ENCODE assay signal across 13 cellular contexts in genomic region chr13:44930907-44931676, GRCh38. TPM values are rescaled to one million over a fixed set of nuclear protein-coding genes. Genes with fewer than 3 reads are reported as not detected.
DNase-seq lines count a peak whose midpoint lies in the region; ATAC-seq, FAIRE-seq and TF ChIP-seq lines count a peak whose summit lies in the region.
"Had no signal": no experiment of that assay in that cellular context is flagged by ENCODE, and none has a peak within 500 bp of the region (broad histone marks: within the 10 kb centered on the region; RNA-seq: fewer than 3 reads in every experiment).

No MANE protein-coding gene starts in this region.

- no peak overlapping the region for H2BK15ac ChIP-seq in H1 (ENCODE audit: low read length)

- H2BK12ac ChIP-seq in H1 (ENCODE audit: low read depth, low read length): no peak overlapping the region

- no peaks in the 10 kb centered on the region for H3K36me3 ChIP-seq in H1 (ENCODE audit: control insufficient read depth in 2 of 4, insufficient read depth in 4 of 4, low read length in 3 of 4)
- no peaks in the 10 kb centered on the region for H3K36me3 ChIP-seq in lower lobe of right lung

- in situ Hi-C loops in GM13976 (cut with MboI; ENCODE audit: low sequenced_read_pairs, unreplicated experiment): no loop called here

- no peak for TF ChIP-seq RAD21 in H1 (IDR thresholded peaks at IDR 0.05 in 1 of 2, conservative IDR thresholded peaks at IDR 0.05 in 1 of 2; ENCODE audit: low read depth in 2 of 2, low read length in 2 of 2)

- WGBS in H1 (ENCODE audit: extremely low coverage in 1 of 2, insufficient coverage in 1 of 2, insufficient read length in 1 of 2, insufficient replicate concordance in 2 of 2, low coverage in 1 of 2, low lambda C conversion rate in 2 of 2, missing lambda C conversion rate in 1 of 2), 2 experiments: 77% methylated on average over 8 of the region's 8 CpGs; no CpG with 5 or more reads in 1 of the 2 experiments

- no peaks in the 10 kb centered on the region for H3K79me1 ChIP-seq in H1 (ENCODE audit: low read depth, low read length)

- H3K27ac ChIP-seq in H1 (ENCODE audit: low read depth, low read length) (no peak overlapping the region), lower lobe of right lung (no peak overlapping the region)

- POLR2A ChIA-PET in H1 (lab: Charles Lee; ENCODE audit: partially characterized antibody): interaction anchor here (0.6 to 2.3 kb wide), 4 partner anchors 10 to 303 kb away, joined by 3 to 7 read pairs (median 3); no protein-coding TSS in a partner anchor

- no peak overlapping the region for H3K4me2 ChIP-seq in H1 (ENCODE audit: insufficient read depth in 1 of 2, low read depth in 2 of 2, low read length in 2 of 2)

- no peak overlapping the region for H3K18ac ChIP-seq in H1 (ENCODE audit: extremely low read depth, low read length)

- no peak overlapping the region for H2BK120ac ChIP-seq in H1 (replicated peaks; ENCODE audit: low read depth, low read length)

- TF ChIP-seq CTCF in H1 (IDR thresholded peaks at IDR 0.05; ENCODE audit: control extremely low read depth in 1 of 3, insufficient read depth in 1 of 3, low read depth in 1 of 3, low read length in 3 of 3): no peak
- no peak for TF ChIP-seq CTCF in lower lobe of right lung (IDR thresholded peaks at IDR 0.05)
- no peak for TF ChIP-seq CTCF in GM13976 (IDR thresholded peaks at IDR 0.05; ENCODE audit: borderline replicate concordance, control extremely low read depth, extremely low read depth, insufficient read depth, missing control alignments)

- H3K4me1 ChIP-seq in H1 (replicated peaks in 1 of 4; ENCODE audit: control insufficient read depth in 3 of 4, insufficient read depth in 4 of 4, low read length in 3 of 4) (peaks cover 0 to 6% (median 0%) of the 10 kb centered on the region in 4 experiments; a peak in 2 of 7 replicates), lower lobe of right lung (peaks cover 9% of the 10 kb centered on the region)

- ATAC-seq in HG03108 (IDR thresholded peaks at IDR 0.05; ENCODE audit: unreplicated experiment) (no peak), lower lobe of right lung (no peak)

- no peak overlapping the region for H2AK5ac ChIP-seq in H1 (ENCODE audit: low read depth, low read length)

- H3K9ac ChIP-seq in H1 (replicated peaks in 1 of 4; ENCODE audit: extremely low read depth in 1 of 4, low read depth in 3 of 4, low read length in 3 of 4): no peak overlapping the region

- H4K91ac ChIP-seq in H1 (replicated peaks; ENCODE audit: insufficient read length, low read length): no peak overlapping the region

- H3K23me2 ChIP-seq in H1 (ENCODE audit: low read depth, low read length): no peaks in the 10 kb centered on the region

- H3K79me2 ChIP-seq in H1 (ENCODE audit: control insufficient read depth in 1 of 2, insufficient read depth in 2 of 2, low read length in 2 of 2): no peaks in the 10 kb centered on the region

- no peak overlapping the region for H3K14ac ChIP-seq in H1 (ENCODE audit: insufficient read length)

- no peak for TF ChIP-seq POLR2A in H1 (IDR thresholded peaks at IDR 0.05; ENCODE audit: control extremely low read depth in 1 of 2, low read depth in 2 of 2, low read length in 2 of 2)

- H3K9me3 ChIP-seq in H1 (ENCODE audit: insufficient read depth in 2 of 2, low read depth in 1 of 2, low read length in 1 of 2): no peaks in the 10 kb centered on the region
- no peaks in the 10 kb centered on the region for H3K9me3 ChIP-seq in lower lobe of right lung

- H3K23ac ChIP-seq in H1 (ENCODE audit: insufficient read length): no peak overlapping the region

- intact Hi-C loops in lower lobe of right lung (cut with DNase I): no loop called here

- no peak overlapping the region for H4K5ac ChIP-seq in H1 (ENCODE audit: insufficient read length, low read depth, low read length)

- H2BK5ac ChIP-seq in H1 (ENCODE audit: low read depth, low read length): no peak overlapping the region

- H3K4me3 ChIP-seq in H1 (ENCODE audit: extremely low read depth in 1 of 4, insufficient read depth in 2 of 4, low read depth in 3 of 4, low read length in 4 of 4): no peak overlapping the region
- H3K4me3 ChIP-seq in lower lobe of right lung: no peak overlapping the region

- H4K20me1 ChIP-seq in H1 (replicated peaks in 1 of 2; ENCODE audit: control insufficient read depth in 1 of 2, insufficient read depth in 2 of 2, low read length in 2 of 2): no peaks in the 10 kb centered on the region

- no peak overlapping the region for H2BK20ac ChIP-seq in H1 (ENCODE audit: low read length)

- no peak for FAIRE-seq in H1 (lab: Jason Lieb, UNC)

- TF ChIP-seq EP300 in H1 (IDR thresholded peaks at IDR 0.05; ENCODE audit: borderline replicate concordance in 1 of 2, low read depth in 2 of 2, low read length in 2 of 2): no peak

- no peak overlapping the region; the same call in 1 of the 2 replicates for H4K8ac ChIP-seq in H1 (ENCODE audit: extremely low read depth, insufficient read depth, low read length)

- DNase-seq in H4 (ENCODE audit: low spot score) (peak; percentile 23), NCI-H69 (lab: John Stamatoyannopoulos, UW) (peak; percentile 84), H1 (ENCODE audit: low read depth in 1 of 2, low spot score in 2 of 2) (no peak), pons (ENCODE audit: low spot score) (peak; percentile 44), lower lobe of right lung (no peak), GM13976 (ENCODE audit: low spot score) (no peak)
- no peak for DNase-seq in activated naive CD4-positive, alpha-beta T cell (lab: John Stamatoyannopoulos, UW)
- DNase-seq: caudate nucleus; hippocampal formation; NCI-H446 treated with DMSO at 0.1 percent for 48 hours; stimulated activated CD4-positive, alpha-beta T cell treated with anti-CD3 and anti-CD28 coated beads, Interleukin-2, amount 100 ng/mL, for 24 hours; T1000 had no signal

- H3K27me3 ChIP-seq in H1 (replicated peaks in 1 of 4; ENCODE audit: control insufficient read depth in 3 of 4, extremely low read depth in 1 of 4, insufficient read depth in 3 of 4, low read length in 3 of 4) (no peaks in the 10 kb centered on the region), lower lobe of right lung (ENCODE audit: low read depth) (no peaks in the 10 kb centered on the region)

- H3K56ac ChIP-seq in H1 (replicated peaks; ENCODE audit: insufficient read length, low read depth, low read length): no peak overlapping the region

- CTCF ChIA-PET in H1 (lab: Charles Lee; ENCODE audit: partially characterized antibody): interaction anchor here (1.0 kb wide), 1 partner anchor 24 kb away, joined by 3 read pairs; no protein-coding TSS in a partner anchor

- no peak overlapping the region for H3K4ac ChIP-seq in H1 (replicated peaks; ENCODE audit: insufficient read length, low read depth, low read length)

- H2AFZ ChIP-seq in H1 (ENCODE audit: low read length): peak overlapping the region; percentile 45; the same call in 1 of the 2 replicates

TF ChIP-seq in H1, 55 proteins besides CTCF, POLR2A, EP300 and RAD21:
- TF ChIP-seq SIRT6 (IDR thresholded peaks at IDR 0.05; ENCODE audit: low read length) (no peak), CREB1 (IDR thresholded peaks at IDR 0.05) (no peak), MAFK (IDR thresholded peaks at IDR 0.05; ENCODE audit: low read depth, low read length) (peak; percentile 95)

RNA-seq across cellular contexts. Expression of gene NUFIP1, which starts 58.2 kb away (rescaled TPM):
- total RNA-seq in H4 (2014; rRNA removed; shearing (Covaris generic)): 3.1 and 3.9 TPM in 2 replicates
- total RNA-seq in H1 (2021; fragmentation: NEBNext Ultra II Directional; extraction: Animal tissue kit (Norgen Biotek cat#: 25700)): 16.6 and 17.0 TPM in 2 replicates
- 4.6 and 5.3 TPM in 2 replicates for polyA plus RNA-seq in H1 (2011; rRNA removed)
- polyA plus RNA-seq in H1 (2011; cell fraction: cytosol; rRNA removed): 5.9 TPM
- 4.4 TPM for polyA plus RNA-seq in H1 (2011; cell fraction: nucleus; rRNA removed)
- 9.0 to 13.2 TPM (median 9.5 TPM) in 4 replicates for polyA plus RNA-seq in H1 (2012, experiment 1 of 2)
- 1.8 TPM for polyA plus RNA-seq in H1 (2012, experiment 2 of 2)
- polyA plus RNA-seq in H1 (2013, experiment 1 of 2): 14.3 TPM
- 14.5 TPM for polyA plus RNA-seq in H1 (2013, experiment 2 of 2)
- 2.8 and 3.6 TPM in 2 replicates for polyA minus RNA-seq in H1 (2011; rRNA and poly(A)+ RNA removed)
- polyA minus RNA-seq in H1 (2011; cell fraction: cytosol; rRNA and poly(A)+ RNA removed): 4.8 TPM
- 6.4 TPM for polyA minus RNA-seq in H1 (2011; cell fraction: nucleus; rRNA and poly(A)+ RNA removed)
- total RNA-seq in lower lobe of right lung: 3.8 TPM

RNA-seq across cellular contexts. Expression of gene GPALPP1, which starts 58.2 kb away (rescaled TPM):
- total RNA-seq in H4 (2014; rRNA removed; shearing (Covaris generic)): 16.2 and 16.6 TPM in 2 replicates
- 26.1 and 30.2 TPM in 2 replicates for total RNA-seq in H1 (2021; fragmentation: NEBNext Ultra II Directional; extraction: Animal tissue kit (Norgen Biotek cat#: 25700))
- polyA plus RNA-seq in H1 (2011; rRNA removed): 8.5 and 11.0 TPM in 2 replicates
- polyA plus RNA-seq in H1 (2011; cell fraction: cytosol; rRNA removed): 14.3 TPM
- polyA plus RNA-seq in H1 (2011; cell fraction: nucleus; rRNA removed): 20.5 TPM
- 14.7 to 23.0 TPM (median 16.8 TPM) in 4 replicates for polyA plus RNA-seq in H1 (2012, experiment 1 of 2)
- 6.3 TPM for polyA plus RNA-seq in H1 (2012, experiment 2 of 2)
- polyA plus RNA-seq in H1 (2013, experiment 1 of 2): 31.0 TPM
- 27.9 TPM for polyA plus RNA-seq in H1 (2013, experiment 2 of 2)
- polyA minus RNA-seq in H1 (2011; rRNA and poly(A)+ RNA removed): 13.7 TPM in 2 replicates
- polyA minus RNA-seq in H1 (2011; cell fraction: cytosol; rRNA and poly(A)+ RNA removed): 19.8 TPM
- polyA minus RNA-seq in H1 (2011; cell fraction: nucleus; rRNA and poly(A)+ RNA removed): 49.9 TPM
- 23.6 TPM for total RNA-seq in lower lobe of right lung

Comparison
In these comparisons a context has a peak if more than half of its experiments do, and no peak if none do; other contexts are left out.
1. DNase-seq: peak in H4 (single experiment), NCI-H69 (single experiment) and pons (single experiment); none in H1 (0 of 2), activated naive CD4-positive, alpha-beta T cell (0 of 4), lower lobe of right lung (single experiment) and GM13976 (single experiment).